14 cellular contexts compared by ENCODE assay signal in the genomic region with DNA sequence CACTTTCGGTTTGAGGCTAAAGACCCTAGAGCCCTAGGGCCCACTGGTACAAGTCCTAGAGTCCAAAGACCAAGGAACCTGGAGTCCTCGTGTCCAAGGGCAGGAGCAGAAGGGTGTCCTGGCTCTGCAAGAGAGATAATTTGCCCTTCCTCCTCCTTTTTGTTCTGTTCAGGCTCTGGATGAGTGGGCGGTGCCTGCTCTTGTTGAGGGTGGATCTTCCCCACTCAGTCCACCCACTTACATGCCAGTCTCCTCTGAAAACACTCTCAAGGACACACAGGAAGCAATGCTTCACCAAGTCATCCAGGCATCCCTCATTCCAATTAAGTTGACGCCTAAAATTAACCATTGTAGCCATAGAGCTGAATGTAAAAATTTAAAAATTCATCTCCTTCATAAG.
DNase-seq lines count a peak whose midpoint lies in the region; TF ChIP-seq lines count a peak whose summit lies in the region.
"Had no signal": no experiment of that assay in that cellular context is flagged by ENCODE, and none has a peak within 500 bp of the region (broad histone marks: within the 10 kb centered on the region; RNA-seq: fewer than 3 reads in every experiment).

No MANE protein-coding gene starts in this region.

- intact Hi-C loops in adrenal gland (cut with DNase I) (no loop called here), breast epithelium (cut with DNase I; ENCODE audit: low total_unique reads) (no loop called here), transverse colon (cut with DNase I; ENCODE audit: low total_unique reads) (no loop called here)

- no peaks in the 10 kb centered on the region for H3K79me2 ChIP-seq in SK-N-SH (ENCODE audit: insufficient read depth)

- peaks cover 0 to 2% of the 10 kb centered on the region in 2 experiments; a peak in 1 of 4 replicates for H3K4me1 ChIP-seq in SK-N-SH (ENCODE audit: control insufficient read depth in 1 of 2, insufficient read depth in 2 of 2, low read depth in 1 of 2, low read length in 1 of 2)
- peaks cover 14 to 21% of the 10 kb centered on the region in 2 donors for H3K4me1 ChIP-seq in adrenal gland (replicated peaks in 1 of 2)
- no peaks in the 10 kb centered on the region for H3K4me1 ChIP-seq in mesenchymal stem cell (ENCODE audit: control insufficient read depth, insufficient read depth, low read depth, low read length)
- no peaks in the 10 kb centered on the region for H3K4me1 ChIP-seq in breast epithelium
- H3K4me1 ChIP-seq in transverse colon: peaks cover 0 to 4% (median 2%) of the 10 kb centered on the region in 4 donors
- H3K4me1 ChIP-seq: A549, Caco-2 had no signal

- peak overlapping the region; percentile 69 for H2BK15ac ChIP-seq in mesenchymal stem cell (ENCODE audit: low read depth, poor library complexity, severe bottlenecking)

- H2BK120ac ChIP-seq in mesenchymal stem cell (ENCODE audit: low read depth, low read length): peak overlapping the region; percentile 49

- TF ChIP-seq POLR2A in adrenal gland (IDR thresholded peaks at IDR 0.05) (no peak), breast epithelium (IDR thresholded peaks at IDR 0.05) (no peak), transverse colon (IDR thresholded peaks at IDR 0.05) (no peak)

- no peak for TF ChIP-seq RAD21 in SK-N-SH (IDR thresholded peaks at IDR 0.05; ENCODE audit: low read length)

- H3K9me2 ChIP-seq in SK-N-SH: no peaks in the 10 kb centered on the region

- TF ChIP-seq EP300 in SK-N-SH (IDR thresholded peaks at IDR 0.05; ENCODE audit: borderline replicate concordance in 1 of 2, low read depth in 1 of 2, low read length in 1 of 2) (no peak), transverse colon (IDR thresholded peaks at IDR 0.05; ENCODE audit: low read depth) (no peak)

- H3K14ac ChIP-seq in mesenchymal stem cell (ENCODE audit: low read length in 2 of 2): no peak overlapping the region

- in situ Hi-C loops in transverse colon (cut with MboI; ENCODE audit: low pct_ligation_motif_present in 1 of 4, low pct_unique_long_range_greater_than_20kb in 1 of 4, low sequenced_read_pairs in 3 of 4): no loop called here

- POLR2A ChIA-PET in SK-N-SH (lab: Yijun Ruan, JAX): no interaction called here

- H4K20me1 ChIP-seq in SK-N-SH (ENCODE audit: insufficient read depth): no peaks in the 10 kb centered on the region

- no peak overlapping the region for H2BK5ac ChIP-seq in mesenchymal stem cell (ENCODE audit: low read depth, low read length, poor library complexity, severe bottlenecking)

- no peak overlapping the region for H3K9ac ChIP-seq in SK-N-SH
- H3K9ac ChIP-seq in mesenchymal stem cell (ENCODE audit: low read length): no peak overlapping the region
- H3K9ac ChIP-seq: GM23248 had no signal

- no peaks in the 10 kb centered on the region for H3K9me3 ChIP-seq in SK-N-SH
- H3K9me3 ChIP-seq in adrenal gland (replicated peaks in 1 of 3): no peaks in the 10 kb centered on the region
- H3K9me3 ChIP-seq in mesenchymal stem cell (ENCODE audit: control insufficient read depth, low read length): no peaks in the 10 kb centered on the region
- H3K9me3 ChIP-seq in breast epithelium: no peaks in the 10 kb centered on the region
- no peaks in the 10 kb centered on the region for H3K9me3 ChIP-seq in transverse colon
- H3K9me3 ChIP-seq: A549, Caco-2 had no signal

- CTCF ChIA-PET in SK-N-SH (lab: Yijun Ruan, JAX): no interaction called here

- WGBS in SK-N-SH (ENCODE audit: low lambda C conversion rate): 9% methylated on average over 3 of the region's 4 CpGs
- WGBS in adrenal gland, 4 donors: 68 to 84% (median 74%) methylated on average over 4 of the region's 4 CpGs
- WGBS in mesenchymal stem cell: 96% methylated on average over 2 of the region's 4 CpGs
- WGBS in transverse colon (ENCODE audit: low coverage in 1 of 2), 2 donors: 96% methylated on average over 4 of the region's 4 CpGs; no CpG with 5 or more reads in 1 of the 2 donors

- H3K36me3 ChIP-seq in SK-N-SH (replicated peaks in 1 of 2; ENCODE audit: control insufficient read depth in 1 of 2, insufficient read depth in 2 of 2, low read length in 1 of 2) (no peaks in the 10 kb centered on the region), adrenal gland (replicated peaks in 1 of 2) (no peaks in the 10 kb centered on the region), mesenchymal stem cell (ENCODE audit: control insufficient read depth in 1 of 2, insufficient read depth in 2 of 2, low read depth in 1 of 2, low read length in 2 of 2) (no peaks in the 10 kb centered on the region), breast epithelium (no peaks in the 10 kb centered on the region), transverse colon (no peaks in the 10 kb centered on the region)

- no peaks in the 10 kb centered on the region for H3F3A ChIP-seq in SK-N-SH (replicated peaks; ENCODE audit: insufficient read depth)

- no peak overlapping the region for H2BK12ac ChIP-seq in mesenchymal stem cell (ENCODE audit: low read length in 2 of 2)

- H3K27me3 ChIP-seq in SK-N-SH (ENCODE audit: insufficient read depth): no peaks in the 10 kb centered on the region
- no peaks in the 10 kb centered on the region for H3K27me3 ChIP-seq in adrenal gland
- no peaks in the 10 kb centered on the region for H3K27me3 ChIP-seq in mesenchymal stem cell (ENCODE audit: control insufficient read depth in 1 of 2, insufficient read depth in 1 of 2, low read length in 2 of 2)
- no peaks in the 10 kb centered on the region for H3K27me3 ChIP-seq in breast epithelium
- no peaks in the 10 kb centered on the region for H3K27me3 ChIP-seq in transverse colon

- H2AK5ac ChIP-seq in mesenchymal stem cell (ENCODE audit: low read length, severe bottlenecking): no peak overlapping the region

- H3K4me2 ChIP-seq in SK-N-SH (no peak overlapping the region), mesenchymal stem cell (ENCODE audit: low read length, poor library complexity, severe bottlenecking) (no peak overlapping the region)
- H3K4me2 ChIP-seq: A549 had no signal

- H3K27ac ChIP-seq in SK-N-SH (ENCODE audit: low read depth in 2 of 2, low read length in 1 of 2): no peak overlapping the region
- H3K27ac ChIP-seq in adrenal gland: no peak overlapping the region
- no peak overlapping the region for H3K27ac ChIP-seq in mesenchymal stem cell (ENCODE audit: low read length, poor library complexity, severe bottlenecking)
- no peak overlapping the region for H3K27ac ChIP-seq in breast epithelium
- H3K27ac ChIP-seq in transverse colon: no peak overlapping the region
- H3K27ac ChIP-seq: A549, GM23248 had no signal

- H4K8ac ChIP-seq in mesenchymal stem cell (ENCODE audit: low read length): peak overlapping the region; percentile 37

- H2AFZ ChIP-seq in SK-N-SH (ENCODE audit: low read depth) (0 out of 2 replicates have a peak overlapping the region, but pooled peaks have one; percentile 29), mesenchymal stem cell (ENCODE audit: low read depth, low read length) (no peak overlapping the region)
- H2AFZ ChIP-seq: GM23248 had no signal

- H3K4ac ChIP-seq in mesenchymal stem cell (ENCODE audit: low read depth in 1 of 2, low read length in 2 of 2): no peak overlapping the region

- peak overlapping the region; percentile 21 to 28 for H3K18ac ChIP-seq in mesenchymal stem cell (ENCODE audit: low read depth in 1 of 2, low read length in 2 of 2)

- H3K23ac ChIP-seq in mesenchymal stem cell (ENCODE audit: low read length in 2 of 2): no peak overlapping the region

- H4K91ac ChIP-seq in mesenchymal stem cell (ENCODE audit: low read length): no peak overlapping the region

- peaks cover 12% of the 10 kb centered on the region for H3K79me1 ChIP-seq in mesenchymal stem cell (replicated peaks; ENCODE audit: low read length, poor library complexity, severe bottlenecking)

- no peak for DNase-seq in SK-N-SH
- peak in 5 of 7 donors; percentile 23 to 50 (median 30) for DNase-seq in adrenal gland
- no peak for DNase-seq in mesenchymal stem cell
- no peak for DNase-seq in breast epithelium (ENCODE audit: low spot score in 2 of 2)
- DNase-seq in transverse colon: no peak
- no peak for DNase-seq in NCI-H69 (lab: John Stamatoyannopoulos, UW)
- DNase-seq in NCI-H748 (lab: John Stamatoyannopoulos, UW; ENCODE audit: unreplicated experiment): no peak
- DNase-seq: Caco-2; CD8-positive, alpha-beta memory T cell; DND-41; GDM1; GM23248; H7 had no signal

- H3K4me3 ChIP-seq in SK-N-SH (ENCODE audit: low read depth in 2 of 2, low read length in 1 of 2) (no peak overlapping the region), adrenal gland (no peak overlapping the region), mesenchymal stem cell (ENCODE audit: insufficient read depth in 1 of 2, low read depth in 1 of 2, low read length in 2 of 2) (no peak overlapping the region), breast epithelium (no peak overlapping the region), transverse colon (no peak overlapping the region)
- H3K4me3 ChIP-seq: A549, GM23248 had no signal

- no peak for TF ChIP-seq CTCF in SK-N-SH (IDR thresholded peaks at IDR 0.05)
- no peak for TF ChIP-seq CTCF in adrenal gland (IDR thresholded peaks at IDR 0.05)
- no peak for TF ChIP-seq CTCF in breast epithelium (IDR thresholded peaks at IDR 0.05)
- TF ChIP-seq CTCF in transverse colon (IDR thresholded peaks at IDR 0.05): no peak

TF ChIP-seq in SK-N-SH, 30 proteins besides CTCF, POLR2A, EP300 and RAD21:
- TF ChIP-seq, protein P1, sequence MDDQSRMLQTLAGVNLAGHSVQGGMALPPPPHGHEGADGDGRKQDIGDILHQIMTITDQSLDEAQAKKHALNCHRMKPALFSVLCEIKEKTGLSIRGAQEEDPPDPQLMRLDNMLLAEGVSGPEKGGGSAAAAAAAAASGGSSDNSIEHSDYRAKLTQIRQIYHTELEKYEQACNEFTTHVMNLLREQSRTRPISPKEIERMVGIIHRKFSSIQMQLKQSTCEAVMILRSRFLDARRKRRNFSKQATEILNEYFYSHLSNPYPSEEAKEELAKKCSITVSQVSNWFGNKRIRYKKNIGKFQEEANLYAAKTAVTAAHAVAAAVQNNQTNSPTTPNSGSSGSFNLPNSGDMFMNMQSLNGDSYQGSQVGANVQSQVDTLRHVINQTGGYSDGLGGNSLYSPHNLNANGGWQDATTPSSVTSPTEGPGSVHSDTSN (IDR thresholded peaks at IDR 0.05): no peak
- TF ChIP-seq SMC3 (IDR thresholded peaks at IDR 0.05; ENCODE audit: low read depth, low read length) (no peak), RFX5 (IDR thresholded peaks at IDR 0.05; ENCODE audit: low read length) (no peak), ELF1 (IDR thresholded peaks at IDR 0.05) (no peak), FOSL2 (IDR thresholded peaks at IDR 0.05; ENCODE audit: borderline replicate concordance, low read depth) (no peak), TAF1 (IDR thresholded peaks at IDR 0.05; ENCODE audit: borderline replicate concordance, low read depth, low read length) (no peak)
TF ChIP-seq in SK-N-SH: peak in this region for 0.

Comparison
In these comparisons a context has a peak if more than half of its experiments do, and no peak if none do; other contexts are left out.
1. DNase-seq: peak in adrenal gland (5 of 7); none in SK-N-SH (single experiment), mesenchymal stem cell (single experiment), breast epithelium (0 of 2), transverse colon (single experiment), NCI-H69 (single experiment) and NCI-H748 (single experiment).